In the genomic region with DNA sequence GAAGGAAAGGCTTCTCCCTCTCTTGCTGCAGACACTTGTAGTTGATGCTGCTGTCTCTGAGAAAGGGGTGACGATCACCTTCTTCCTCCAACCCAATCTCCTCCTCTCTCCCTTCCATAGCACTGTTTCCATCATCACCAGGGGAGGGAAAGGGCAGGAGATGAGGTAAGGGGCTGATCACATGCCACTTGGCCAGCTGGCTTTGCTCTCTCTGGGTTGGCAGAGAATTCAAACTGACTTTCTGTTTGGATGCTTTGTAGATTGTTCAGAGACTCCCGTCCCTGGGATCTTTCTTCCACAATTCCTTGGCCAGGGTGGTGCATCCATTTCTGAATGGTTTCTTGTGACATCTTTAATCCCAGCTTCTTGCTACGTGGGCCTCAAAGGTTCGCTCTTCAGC, we compare ENCODE assay signal across 24 cellular contexts.
"Had no signal": no experiment of that assay in that cellular context is flagged by ENCODE, and none has a peak within 500 bp of the region (broad histone marks: within the 10 kb centered on the region; RNA-seq: fewer than 3 reads in every experiment).

No MANE protein-coding gene starts in this region.

- ATAC-seq: esophagus mucosa, left lobe of liver, natural killer cell, sciatic nerve had no signal

- H3K4me3 ChIP-seq: colonic mucosa, lung, prostate gland, right atrium auricular region, smooth muscle cell, stomach, testis, tibial artery had no signal

- H3K9me3 Mint-ChIP-seq: memory B cell, natural killer cell, type B pancreatic cell had no signal

- H3K27me3 ChIP-seq: colonic mucosa, right atrium auricular region, stomach, testis, tibial artery had no signal

- H3K27ac Mint-ChIP-seq: dendritic cell treated with granulocyte-macrophage colony-stimulating factor and Interleukin-4, amounts not matched to agents 40 ng/mL and 50 ng/mL, for 4 days; endodermal cell; memory B cell; natural killer cell; type B pancreatic cell had no signal

- H3K27ac ChIP-seq: colonic mucosa, epithelial cell of prostate, neutrophil, prostate gland, right atrium auricular region, stomach, testis, tibial artery had no signal

- H3K4me1 ChIP-seq: colonic mucosa, prostate gland, right atrium auricular region, stomach, testis, tibial artery had no signal

- DNase-seq: colonic mucosa; effector CD8-positive, alpha-beta T cell; endodermal cell; natural killer cell; stimulated activated CD4-positive, alpha-beta T cell treated with anti-CD3 and anti-CD28 coated beads, Interleukin-12 subunit alpha, Interleukin-12 subunit beta, amount 100 ng/mL, for 4 hours; stimulated activated CD4-positive, alpha-beta T cell treated with anti-CD3 and anti-CD28 coated beads, Interleukin-1b, Interleukin-23, amount 100 ng/mL, for 48 hours; stimulated activated CD4-positive, alpha-beta T cell treated with anti-CD3 and anti-CD28 coated beads, Interleukin-4, amount 100 ng/mL, for 1 hour; stimulated activated CD8-positive, alpha-beta memory T cell treated with anti-CD3 and anti-CD28 coated beads, Interleukin-4, amount 100 ng/mL, for 48 hours; stimulated activated naive CD4-positive, alpha-beta T cell treated with Interleukin-2 at 50 U/mL for 16 hours; stomach; testis; tibial artery had no signal

- H3K36me3 Mint-ChIP-seq: natural killer cell, type B pancreatic cell had no signal

- H3K4me2 ChIP-seq: smooth muscle cell had no signal

- H3K36me3 ChIP-seq: colonic mucosa, neutrophil, prostate gland, right atrium auricular region, stomach, tibial artery had no signal

- H3K9me3 ChIP-seq: colonic mucosa, neutrophil, prostate gland, right atrium auricular region, stomach, testis, tibial artery had no signal

- H3K4me3 Mint-ChIP-seq: dendritic cell treated with granulocyte-macrophage colony-stimulating factor and Interleukin-4, amounts not matched to agents 40 ng/mL and 50 ng/mL, for 4 days; endodermal cell; memory B cell; natural killer cell; type B pancreatic cell had no signal

- H3K4me1 Mint-ChIP-seq: memory B cell, natural killer cell had no signal
